In genomic region chr6:1215023-1215422, GRCh38 we compare ENCODE assay signal across 23 cellular contexts.
"Had no signal": no experiment of that assay in that cellular context is flagged by ENCODE, and none has a peak within 500 bp of the region (broad histone marks: within the 10 kb centered on the region; RNA-seq: fewer than 3 reads in every experiment).

No MANE protein-coding gene starts in this region.

- H3K4me3 ChIP-seq: heart left ventricle, lung, prostate gland, skin epidermis, stomach, upper lobe of left lung, vagina had no signal

- H2AFZ ChIP-seq: parathyroid adenoma had no signal

- DNase-seq: effector memory CD8-positive, alpha-beta T cell; heart left ventricle; hippocampal formation; left colon; left ventricle myocardium superior; mesenchymal stem cell; naive B cell; nephron progenitor cell; stimulated activated CD4-positive, alpha-beta T cell treated with anti-CD3 and anti-CD28 coated beads, Interleukin-2, amount 100 ng/mL, for 24 hours; stimulated activated CD4-positive, alpha-beta T cell treated with anti-CD3 and anti-CD28 coated beads, Interleukin-4, amount 100 ng/mL, for 4 hours; stimulated activated naive CD4-positive, alpha-beta T cell; stomach; substantia nigra; upper lobe of left lung had no signal

- H3K9me3 Mint-ChIP-seq: dendritic cell treated with granulocyte-macrophage colony-stimulating factor and Interleukin-4, amounts not matched to agents 40 ng/mL and 50 ng/mL, for 4 days; effector memory CD8-positive, alpha-beta T cell; naive B cell; nephron progenitor cell had no signal

- H3K27ac Mint-ChIP-seq: dendritic cell treated with granulocyte-macrophage colony-stimulating factor and Interleukin-4, amounts not matched to agents 40 ng/mL and 50 ng/mL, for 4 days; effector memory CD8-positive, alpha-beta T cell; naive B cell; nephron progenitor cell had no signal

- H3K36me3 Mint-ChIP-seq: naive B cell had no signal

- ATAC-seq: effector memory CD8-positive, alpha-beta T cell; heart left ventricle; left colon; left ventricle myocardium superior; sciatic nerve had no signal

- H3K79me2 ChIP-seq: parathyroid adenoma had no signal

- H3K9me3 ChIP-seq: heart left ventricle, prostate gland, stomach, upper lobe of left lung, vagina had no signal

- FAIRE-seq: colon, frontal cortex had no signal

- H3K36me3 ChIP-seq: heart left ventricle, prostate gland, stomach, upper lobe of left lung, vagina had no signal

- H3K9ac ChIP-seq: parathyroid adenoma had no signal

- H3K4me3 Mint-ChIP-seq: dendritic cell treated with granulocyte-macrophage colony-stimulating factor and Interleukin-4, amounts not matched to agents 40 ng/mL and 50 ng/mL, for 4 days; effector memory CD8-positive, alpha-beta T cell; naive B cell; nephron progenitor cell had no signal

- H3K4me1 Mint-ChIP-seq: naive B cell, nephron progenitor cell had no signal

- H3K27me3 ChIP-seq: stomach, upper lobe of left lung, vagina had no signal

- H3K27ac ChIP-seq: heart left ventricle, parathyroid adenoma, prostate gland, skin epidermis, stomach, upper lobe of left lung, vagina had no signal

- H3K4me1 ChIP-seq: heart left ventricle, parathyroid adenoma, prostate gland, stomach, upper lobe of left lung, vagina had no signal
